ENCODE assay signal across 8 cellular contexts in genomic region chr17:16383772-16384171, GRCh38. TPM values are rescaled to one million over a fixed set of nuclear protein-coding genes. Genes with fewer than 3 reads are reported as not detected.
DNase-seq lines count a peak whose midpoint lies in the region; ATAC-seq and TF ChIP-seq lines count a peak whose summit lies in the region.
"Not testable (repeated sequence)": the region's sequence is repeated elsewhere in the genome, so short reads cannot be mapped to it uniquely, and the experiment has no call there.

No MANE protein-coding gene starts in this region.

- H3K4me3 ChIP-seq in Loucy (ENCODE audit: low read length, poor library complexity, severe bottlenecking) (peak overlapping the region; percentile 89), lower lobe of right lung (peak overlapping the region; percentile 75), stomach (peak overlapping the region in 3 of 4 donors; percentile 5 to 73 (median 71))
- H3K4me3 ChIP-seq in effector memory CD4-positive, alpha-beta T cell (ENCODE audit: insufficient read depth, low read depth, low read length, poor library complexity, severe bottlenecking) = not testable (repeated sequence)

- not testable (repeated sequence) for H3K27ac ChIP-seq in CD4-positive, alpha-beta T cell (ENCODE audit: low read depth, low read length); lower lobe of right lung
- peak overlapping the region; percentile 12 for H3K27ac ChIP-seq in effector memory CD4-positive, alpha-beta T cell (ENCODE audit: insufficient read depth, low read length, poor library complexity, severe bottlenecking)
- peak overlapping the region in 2 of 5 donors; percentile 43 to 98 for H3K27ac ChIP-seq in stomach

- DNase-seq in CD4-positive, alpha-beta T cell; activated B cell treated with CpG ODN at 0.5 μM for 24 hours; effector memory CD4-positive, alpha-beta T cell; lower lobe of right lung; osteocyte (ENCODE audit: extremely low spot score, unreplicated experiment); stomach: not testable (repeated sequence)

- TF ChIP-seq EP300 in stomach (IDR thresholded peaks at IDR 0.05) = not testable (repeated sequence)

- not testable (repeated sequence) for H3F3A ChIP-seq in Loucy (ENCODE audit: low read depth)

- WGBS in stomach, 5 donors = 60 to 81% (median 71%) methylated on average over 5 of the region's 5 CpGs

- H3K36me3 ChIP-seq in Loucy (ENCODE audit: insufficient read depth, low read length) = peaks cover 20% of the 10 kb centered on the region
- H3K36me3 ChIP-seq in effector memory CD4-positive, alpha-beta T cell (ENCODE audit: control insufficient read depth, insufficient read depth, low read length) = peaks cover 15% of the 10 kb centered on the region
- peaks cover 30% of the 10 kb centered on the region for H3K36me3 ChIP-seq in lower lobe of right lung
- peaks cover 10 to 26% (median 21%) of the 10 kb centered on the region in 4 donors for H3K36me3 ChIP-seq in stomach

- H3K27ac Mint-ChIP-seq in CD4-positive, alpha-beta T cell = peak overlapping the region; percentile 97
- H3K27ac Mint-ChIP-seq in activated B cell treated with CpG ODN at 0.5 μM for 24 hours = peak overlapping the region; percentile 73
- peak overlapping the region; percentile 15 for H3K27ac Mint-ChIP-seq in activated naive CD4-positive, alpha-beta T cell treated with anti-CD3 and anti-CD28 coated beads, Interleukin-2, amount 50 U/mL, for 24 hours
- not testable (repeated sequence) for H3K27ac Mint-ChIP-seq in osteocyte (ENCODE audit: unreplicated experiment)

- H3K4me1 ChIP-seq in Loucy (ENCODE audit: insufficient read depth, low read length, poor library complexity, severe bottlenecking) (peaks cover 22% of the 10 kb centered on the region), lower lobe of right lung (peaks cover 25% of the 10 kb centered on the region), stomach (peaks cover 38 to 78% (median 49%) of the 10 kb centered on the region in 4 donors)
- H3K4me1 ChIP-seq in effector memory CD4-positive, alpha-beta T cell (ENCODE audit: control insufficient read depth, insufficient read depth, low read length, poor library complexity, severe bottlenecking) = not testable (repeated sequence)

- ATAC-seq in CD4-positive, alpha-beta T cell (ENCODE audit: poor library complexity); activated B cell treated with CpG ODN at 0.5 μM for 24 hours (ENCODE audit: low read depth); lower lobe of right lung: not testable (repeated sequence)

- not testable (repeated sequence) for H3K9me2 ChIP-seq in Loucy (replicated peaks; ENCODE audit: low read depth, low read length)

- H3K9me3 ChIP-seq in CD4-positive, alpha-beta T cell (ENCODE audit: control insufficient read depth, low read length); Loucy (ENCODE audit: insufficient read depth, low read depth, low read length); effector memory CD4-positive, alpha-beta T cell (ENCODE audit: control insufficient read depth, low read length); lower lobe of right lung; stomach: not testable (repeated sequence)

- H4K20me1 ChIP-seq in Loucy (ENCODE audit: insufficient read depth, low read length, poor library complexity, severe bottlenecking) = peaks cover 30% of the 10 kb centered on the region

- POLR2A ChIA-PET in CD4-positive, alpha-beta T cell (lab: Charles Lee) = interaction anchor here (1.2 kb wide), 1 partner anchor 32 kb away, joined by 9 read pairs; the partner anchor contains the start of gene TRPV2
- POLR2A ChIA-PET in activated B cell treated with CpG ODN at 0.5 μM for 24 hours (lab: Charles Lee) = interaction anchor here (0.6 to 4.1 kb wide), 4 partner anchors 32 to 206 kb away, joined by 3 to 80 read pairs (median 11); partner anchors contain the start of gene TRPV2

- TF ChIP-seq POLR2A in stomach (IDR thresholded peaks at IDR 0.05) = not testable (repeated sequence)

- not testable (repeated sequence) for H3K27me3 Mint-ChIP-seq in CD4-positive, alpha-beta T cell; activated B cell treated with CpG ODN at 0.5 μM for 24 hours; activated naive CD4-positive, alpha-beta T cell treated with anti-CD3 and anti-CD28 coated beads, Interleukin-2, amount 50 U/mL, for 24 hours; osteocyte (ENCODE audit: unreplicated experiment)

- H2AFZ ChIP-seq in Loucy (ENCODE audit: low read length) = not testable (repeated sequence)

- H3K4me2 ChIP-seq in Loucy (ENCODE audit: low read depth, low read length, poor library complexity, severe bottlenecking) = peak overlapping the region; percentile 96

- peaks cover 43% of the 10 kb centered on the region for H3K36me3 Mint-ChIP-seq in CD4-positive, alpha-beta T cell (ENCODE audit: low read depth)
- peaks cover 41% of the 10 kb centered on the region for H3K36me3 Mint-ChIP-seq in activated B cell treated with CpG ODN at 0.5 μM for 24 hours (ENCODE audit: low read depth)
- peaks cover 27% of the 10 kb centered on the region for H3K36me3 Mint-ChIP-seq in activated naive CD4-positive, alpha-beta T cell treated with anti-CD3 and anti-CD28 coated beads, Interleukin-2, amount 50 U/mL, for 24 hours
- peaks cover 24% of the 10 kb centered on the region for H3K36me3 Mint-ChIP-seq in osteocyte (ENCODE audit: unreplicated experiment)

- CTCF ChIA-PET in CD4-positive, alpha-beta T cell (lab: Charles Lee) = interaction anchor here (1.0 kb wide), 1 partner anchor 20 kb away, joined by 3 read pairs; no protein-coding TSS in a partner anchor
- CTCF ChIA-PET in activated B cell treated with CpG ODN at 0.5 μM for 24 hours (lab: Charles Lee) = interaction anchor here (0.9 to 4.1 kb wide), 4 partner anchors 19 to 96 kb away, joined by 4 to 22 read pairs (median 14); partner anchors contain the start of gene TRPV2

- intact Hi-C loops in CD4-positive, alpha-beta T cell (cut with DNase I, micrococcal nuclease); lower lobe of right lung (cut with DNase I); stomach (cut with DNase I; ENCODE audit: low total_unique reads): not testable (repeated sequence)
- intact Hi-C loops in activated B cell treated with CpG ODN at 0.5 μM for 24 hours (cut with micrococcal nuclease) = loop anchor here (5.0 to 10.0 kb wide), 2 partner anchors 204 to 601 kb away; no protein-coding TSS in a partner anchor

- H3K27me3 ChIP-seq in CD4-positive, alpha-beta T cell (ENCODE audit: control insufficient read depth, insufficient read depth, low read length); Loucy (ENCODE audit: insufficient read depth, low read length, poor library complexity, severe bottlenecking); effector memory CD4-positive, alpha-beta T cell (replicated peaks; ENCODE audit: control insufficient read depth, insufficient read depth, low read length, poor library complexity, severe bottlenecking); lower lobe of right lung (ENCODE audit: low read depth); stomach: not testable (repeated sequence)

- H3K4me1 Mint-ChIP-seq in CD4-positive, alpha-beta T cell (ENCODE audit: low read depth) = peaks cover 58% of the 10 kb centered on the region
- H3K4me1 Mint-ChIP-seq in activated B cell treated with CpG ODN at 0.5 μM for 24 hours = peaks cover 58% of the 10 kb centered on the region
- H3K4me1 Mint-ChIP-seq in activated naive CD4-positive, alpha-beta T cell treated with anti-CD3 and anti-CD28 coated beads, Interleukin-2, amount 50 U/mL, for 24 hours = peaks cover 50% of the 10 kb centered on the region
- peaks cover 37% of the 10 kb centered on the region for H3K4me1 Mint-ChIP-seq in osteocyte (ENCODE audit: unreplicated experiment)

- TF ChIP-seq CTCF in CD4-positive, alpha-beta T cell (IDR thresholded peaks at IDR 0.05); Loucy (conservative IDR thresholded peaks at IDR 0.05; ENCODE audit: low read length); activated B cell treated with CpG ODN at 0.5 μM for 24 hours (IDR thresholded peaks at IDR 0.05); lower lobe of right lung (IDR thresholded peaks at IDR 0.05); osteocyte (IDR thresholded peaks at IDR 0.05); stomach (IDR thresholded peaks at IDR 0.05): not testable (repeated sequence)

- not testable (repeated sequence) for H3K9me3 Mint-ChIP-seq in CD4-positive, alpha-beta T cell; activated B cell treated with CpG ODN at 0.5 μM for 24 hours; activated naive CD4-positive, alpha-beta T cell treated with anti-CD3 and anti-CD28 coated beads, Interleukin-2, amount 50 U/mL, for 24 hours; osteocyte (ENCODE audit: unreplicated experiment)

- H3K79me2 ChIP-seq in Loucy (ENCODE audit: insufficient read depth, low read length) = peaks cover 39% of the 10 kb centered on the region

- peak overlapping the region; percentile 75 for H3K4me3 Mint-ChIP-seq in CD4-positive, alpha-beta T cell
- H3K4me3 Mint-ChIP-seq in activated B cell treated with CpG ODN at 0.5 μM for 24 hours (peak overlapping the region; percentile 48), osteocyte (ENCODE audit: unreplicated experiment) (peak overlapping the region; percentile 23)
- H3K4me3 Mint-ChIP-seq in activated naive CD4-positive, alpha-beta T cell treated with anti-CD3 and anti-CD28 coated beads, Interleukin-2, amount 50 U/mL, for 24 hours = peak overlapping the region; percentile 95

- H3K9ac ChIP-seq in Loucy (ENCODE audit: low read depth, low read length, poor library complexity, severe bottlenecking) = peak overlapping the region; percentile 98

RNA-seq across cellular contexts. Expression of gene UBB, which starts 2.9 kb away (rescaled TPM):
- total RNA-seq in CD4-positive, alpha-beta T cell = 100 to 1,000 TPM; 646 to 647 TPM
- 1,031 and 1,128 TPM in 2 replicates for total RNA-seq in activated B cell treated with CpG ODN at 0.5 μM for 24 hours
- 1,803 TPM for total RNA-seq in lower lobe of right lung
- total RNA-seq in osteocyte = 1,191 and 1,207 TPM in 2 replicates
- 100 to 1,000 TPM; 621 to 929 (median 784) TPM for total RNA-seq in stomach
- polyA plus RNA-seq in stomach = 1,000 to 10,000 TPM in 2 of 3 donors, 100 to 1,000 TPM in 1; 969 to 2,679 (median 1,248) TPM

RNA-seq across cellular contexts. Expression of gene CENPV, which starts 30.5 kb away (rescaled TPM):
- total RNA-seq in CD4-positive, alpha-beta T cell = 10 to 100 TPM; 18.5 to 19.4 TPM
- total RNA-seq in activated B cell treated with CpG ODN at 0.5 μM for 24 hours = 24.0 and 25.7 TPM in 2 replicates
- total RNA-seq in lower lobe of right lung = 17.3 TPM
- 11.3 and 13.2 TPM in 2 replicates for total RNA-seq in osteocyte
- total RNA-seq in stomach = 100 to 1,000 TPM in 1 of 5 donors, 10 to 100 TPM in 4; 24.5 to 324 (median 34.9) TPM
- polyA plus RNA-seq in stomach = 10 to 100 TPM; 32.1 to 41.5 (median 41.4) TPM

RNA-seq across cellular contexts. Expression of gene TRPV2, which starts 31.6 kb away (rescaled TPM):
- total RNA-seq in CD4-positive, alpha-beta T cell = 10 to 100 TPM; 42.8 to 45.2 TPM
- total RNA-seq in activated B cell treated with CpG ODN at 0.5 μM for 24 hours (58.3 and 65.8 TPM in 2 replicates), lower lobe of right lung (120 TPM), osteocyte (1.3 and 1.9 TPM in 2 replicates), stomach (10 to 100 TPM in 1 of 5 donors, 1 to 10 TPM in 3, under 1 TPM in 1; 0.58 to 24.8 (median 4.5) TPM)
- polyA plus RNA-seq in stomach = 1 to 10 TPM; 5.3 to 8.8 (median 6.4) TPM

Comparison
In these comparisons a context has a peak if more than half of its experiments do, and no peak if none do; other contexts are left out.
1. H3K4me3 Mint-ChIP-seq: peak in every context shown above with its lines; median percentile 95 in activated naive CD4-positive, alpha-beta T cell treated with anti-CD3 and anti-CD28 coated beads, Interleukin-2, amount 50 U/mL, for 24 hours; 75 in CD4-positive, alpha-beta T cell; 48 in activated B cell treated with CpG ODN at 0.5 μM for 24 hours; 23 in osteocyte.